In the genomic region with DNA sequence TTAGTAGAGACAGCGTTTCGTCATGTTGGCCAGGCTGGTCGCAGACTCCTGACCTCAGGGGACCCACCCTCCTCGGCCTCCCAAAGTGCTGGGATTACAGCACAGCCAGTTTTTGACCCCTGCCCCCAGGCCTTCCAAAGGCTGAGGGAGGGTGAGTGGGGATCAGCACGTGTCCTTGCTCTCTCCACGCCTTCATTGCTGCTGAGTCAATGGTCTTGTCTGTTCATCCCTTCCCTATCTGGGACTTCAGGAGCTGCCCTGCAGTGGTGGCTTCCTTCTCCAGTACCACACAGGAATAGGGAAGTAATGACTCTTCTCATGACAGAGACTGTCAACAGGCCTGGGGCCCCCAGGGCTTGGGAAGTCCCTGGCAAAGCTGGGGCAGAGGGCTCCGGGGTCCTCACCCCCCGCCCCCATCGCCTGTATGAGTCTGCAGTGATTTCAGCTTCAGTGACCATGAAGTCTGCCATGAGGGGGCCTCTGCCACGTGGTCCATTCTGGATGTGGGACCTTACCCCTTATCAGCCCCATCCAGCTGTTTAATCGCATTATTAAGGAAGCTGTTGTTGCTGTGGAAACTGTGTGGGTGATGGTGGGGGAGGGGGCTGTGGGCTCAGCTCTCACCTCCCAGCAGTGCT, we compare ENCODE assay signal across 1 cellular context.
TF ChIP-seq lines count a peak whose summit lies in the region.

No MANE protein-coding gene starts in this region.

TF ChIP-seq in GM23338, 12 proteins besides CTCF, POLR2A, EP300 and RAD21 (continued from another document):
- TF ChIP-seq, protein P1, sequence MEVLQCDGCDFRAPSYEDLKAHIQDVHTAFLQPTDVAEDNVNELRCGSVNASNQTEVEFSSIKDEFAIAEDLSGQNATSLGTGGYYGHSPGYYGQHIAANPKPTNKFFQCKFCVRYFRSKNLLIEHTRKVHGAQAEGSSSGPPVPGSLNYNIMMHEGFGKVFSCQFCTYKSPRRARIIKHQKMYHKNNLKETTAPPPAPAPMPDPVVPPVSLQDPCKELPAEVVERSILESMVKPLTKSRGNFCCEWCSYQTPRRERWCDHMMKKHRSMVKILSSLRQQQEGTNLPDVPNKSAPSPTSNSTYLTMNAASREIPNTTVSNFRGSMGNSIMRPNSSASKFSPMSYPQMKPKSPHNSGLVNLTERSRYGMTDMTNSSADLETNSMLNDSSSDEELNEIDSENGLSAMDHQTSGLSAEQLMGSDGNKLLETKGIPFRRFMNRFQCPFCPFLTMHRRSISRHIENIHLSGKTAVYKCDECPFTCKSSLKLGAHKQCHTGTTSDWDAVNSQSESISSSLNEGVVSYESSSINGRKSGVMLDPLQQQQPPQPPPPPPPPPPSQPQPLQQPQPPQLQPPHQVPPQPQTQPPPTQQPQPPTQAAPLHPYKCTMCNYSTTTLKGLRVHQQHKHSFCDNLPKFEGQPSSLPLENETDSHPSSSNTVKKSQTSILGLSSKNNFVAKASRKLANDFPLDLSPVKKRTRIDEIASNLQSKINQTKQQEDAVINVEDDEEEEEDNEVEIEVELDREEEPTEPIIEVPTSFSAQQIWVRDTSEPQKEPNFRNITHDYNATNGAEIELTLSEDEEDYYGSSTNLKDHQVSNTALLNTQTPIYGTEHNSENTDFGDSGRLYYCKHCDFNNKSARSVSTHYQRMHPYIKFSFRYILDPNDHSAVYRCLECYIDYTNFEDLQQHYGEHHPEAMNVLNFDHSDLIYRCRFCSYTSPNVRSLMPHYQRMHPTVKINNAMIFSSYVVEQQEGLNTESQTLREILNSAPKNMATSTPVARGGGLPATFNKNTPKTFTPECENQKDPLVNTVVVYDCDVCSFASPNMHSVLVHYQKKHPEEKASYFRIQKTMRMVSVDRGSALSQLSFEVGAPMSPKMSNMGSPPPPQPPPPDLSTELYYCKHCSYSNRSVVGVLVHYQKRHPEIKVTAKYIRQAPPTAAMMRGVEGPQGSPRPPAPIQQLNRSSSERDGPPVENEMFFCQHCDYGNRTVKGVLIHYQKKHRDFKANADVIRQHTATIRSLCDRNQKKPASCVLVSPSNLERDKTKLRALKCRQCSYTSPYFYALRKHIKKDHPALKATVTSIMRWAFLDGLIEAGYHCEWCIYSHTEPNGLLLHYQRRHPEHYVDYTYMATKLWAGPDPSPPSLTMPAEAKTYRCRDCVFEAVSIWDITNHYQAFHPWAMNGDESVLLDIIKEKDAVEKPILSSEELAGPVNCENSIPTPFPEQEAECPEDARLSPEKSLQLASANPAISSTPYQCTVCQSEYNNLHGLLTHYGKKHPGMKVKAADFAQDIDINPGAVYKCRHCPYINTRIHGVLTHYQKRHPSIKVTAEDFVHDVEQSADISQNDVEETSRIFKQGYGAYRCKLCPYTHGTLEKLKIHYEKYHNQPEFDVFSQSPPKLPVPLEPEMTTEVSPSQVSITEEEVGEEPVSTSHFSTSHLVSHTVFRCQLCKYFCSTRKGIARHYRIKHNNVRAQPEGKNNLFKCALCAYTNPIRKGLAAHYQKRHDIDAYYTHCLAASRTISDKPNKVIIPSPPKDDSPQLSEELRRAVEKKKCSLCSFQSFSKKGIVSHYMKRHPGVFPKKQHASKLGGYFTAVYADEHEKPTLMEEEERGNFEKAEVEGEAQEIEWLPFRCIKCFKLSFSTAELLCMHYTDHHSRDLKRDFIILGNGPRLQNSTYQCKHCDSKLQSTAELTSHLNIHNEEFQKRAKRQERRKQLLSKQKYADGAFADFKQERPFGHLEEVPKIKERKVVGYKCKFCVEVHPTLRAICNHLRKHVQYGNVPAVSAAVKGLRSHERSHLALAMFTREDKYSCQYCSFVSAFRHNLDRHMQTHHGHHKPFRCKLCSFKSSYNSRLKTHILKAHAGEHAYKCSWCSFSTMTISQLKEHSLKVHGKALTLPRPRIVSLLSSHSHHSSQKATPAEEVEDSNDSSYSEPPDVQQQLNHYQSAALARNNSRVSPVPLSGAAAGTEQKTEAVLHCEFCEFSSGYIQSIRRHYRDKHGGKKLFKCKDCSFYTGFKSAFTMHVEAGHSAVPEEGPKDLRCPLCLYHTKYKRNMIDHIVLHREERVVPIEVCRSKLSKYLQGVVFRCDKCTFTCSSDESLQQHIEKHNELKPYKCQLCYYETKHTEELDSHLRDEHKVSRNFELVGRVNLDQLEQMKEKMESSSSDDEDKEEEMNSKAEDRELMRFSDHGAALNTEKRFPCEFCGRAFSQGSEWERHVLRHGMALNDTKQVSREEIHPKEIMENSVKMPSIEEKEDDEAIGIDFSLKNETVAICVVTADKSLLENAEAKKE (CRISPR knock-in tag; IDR thresholded peaks at IDR 0.05): no peak
- TF ChIP-seq ZNF114 (CRISPR knock-in tag; IDR thresholded peaks at IDR 0.05): no peak
- no peak for TF ChIP-seq NANOG (IDR thresholded peaks at IDR 0.05; ENCODE audit: borderline replicate concordance)
- TF ChIP-seq CREB1 (CRISPR knock-in tag; IDR thresholded peaks at IDR 0.05; ENCODE audit: low read depth): no peak
- TF ChIP-seq POLR2AphosphoS5 (IDR thresholded peaks at IDR 0.05; ENCODE audit: low read depth): no peak
TF ChIP-seq in GM23338: peak in this region for 0.
